In genomic region chr15:90885432-90886290, GRCh38 we compare ENCODE assay signal across 8 cellular contexts. TPM values are rescaled to one million over a fixed set of nuclear protein-coding genes. Genes with fewer than 3 reads are reported as not detected.
A peak's percentile ranks its signal among the peaks of the same experiment; 100 is the strongest.
DNase-seq lines count a peak whose midpoint lies in the region; ATAC-seq and TF ChIP-seq lines count a peak whose summit lies in the region.

No MANE protein-coding gene starts in this region.

- H3K27ac ChIP-seq in fibroblast of lung (ENCODE audit: insufficient read depth, low read length) (peak overlapping the region; percentile 85), stomach smooth muscle (ENCODE audit: low read length) (peak overlapping the region; percentile 90)

- H3K27me3 ChIP-seq in fibroblast of lung (ENCODE audit: control insufficient read depth, insufficient read depth, low read length): no peaks in the 10 kb centered on the region
- H3K27me3 ChIP-seq in stomach smooth muscle (ENCODE audit: control insufficient read depth in 1 of 2, insufficient read depth in 2 of 2, low read length in 2 of 2): no peaks in the 10 kb centered on the region

- no peaks in the 10 kb centered on the region for H3K27me3 Mint-ChIP-seq in nephron progenitor cell (ENCODE audit: low read depth, poor library complexity)

- H3K4me3 ChIP-seq in GM12864 (ENCODE audit: low read depth, low read length) (no peak overlapping the region), fibroblast of lung (replicated peaks in 1 of 4; ENCODE audit: control extremely low read depth in 1 of 4, insufficient read depth in 1 of 4, low read depth in 3 of 4, low read length in 4 of 4) (peak overlapping the region in 2 of 4 experiments; percentile 47 to 65), stomach smooth muscle (ENCODE audit: low read length in 2 of 2) (peak overlapping the region; percentile 47 to 73)

- peaks cover 5% of the 10 kb centered on the region for H3K79me2 ChIP-seq in fibroblast of lung (ENCODE audit: control insufficient read depth, insufficient read depth, low read length)

- peak; percentile 19 for DNase-seq in GM12864 (ENCODE audit: low read depth)
- peak; percentile 48 for DNase-seq in RKO (ENCODE audit: low spot score)
- peak; percentile 57 for DNase-seq in activated T-helper 1 cell treated with Interleukin-2 at 50 U/mL for 16 hours (ENCODE audit: low read depth)
- DNase-seq in fibroblast of lung (ENCODE audit: low read depth in 2 of 2): peak; percentile 42 to 71
- DNase-seq in nephron progenitor cell: peak; percentile 92

- H4K20me1 ChIP-seq in fibroblast of lung (ENCODE audit: control insufficient read depth, extremely low read depth, insufficient read depth, low read length): no peaks in the 10 kb centered on the region

- H3K36me3 Mint-ChIP-seq in nephron progenitor cell (ENCODE audit: low read depth): no peaks in the 10 kb centered on the region

- H3K4me3 Mint-ChIP-seq in nephron progenitor cell: peak overlapping the region; percentile 58

- H3K9me3 ChIP-seq in fibroblast of lung (ENCODE audit: control insufficient read depth, insufficient read depth, low read depth, low read length): no peaks in the 10 kb centered on the region
- no peaks in the 10 kb centered on the region for H3K9me3 ChIP-seq in stomach smooth muscle (ENCODE audit: control insufficient read depth in 2 of 2, low read length in 2 of 2)

- H3K4me1 Mint-ChIP-seq in nephron progenitor cell: peaks cover 46% of the 10 kb centered on the region

- peak overlapping the region; percentile 83 for H3K4me2 ChIP-seq in fibroblast of lung (ENCODE audit: extremely low read depth, insufficient read depth, low read length)

- no peak overlapping the region for H3K9ac ChIP-seq in fibroblast of lung (ENCODE audit: insufficient read depth, low read length)
- H3K9ac ChIP-seq in stomach smooth muscle (ENCODE audit: low read length in 2 of 2): peak overlapping the region; percentile 73 to 87

- peak; percentile 97 for TF ChIP-seq CTCF in GM12864 (IDR thresholded peaks at IDR 0.05; ENCODE audit: low read depth, low read length, missing control alignments)
- TF ChIP-seq CTCF in fibroblast of lung (conservative IDR thresholded peaks at IDR 0.05 in 1 of 2, IDR thresholded peaks at IDR 0.05 in 1 of 2; ENCODE audit: low read depth in 1 of 2, low read length in 2 of 2): peak; percentile 97
- TF ChIP-seq CTCF in nephron progenitor cell (IDR thresholded peaks at IDR 0.05): peak; percentile 100

- peak overlapping the region; percentile 45 for H3K27ac Mint-ChIP-seq in nephron progenitor cell

- H3K36me3 ChIP-seq in fibroblast of lung (ENCODE audit: control insufficient read depth, insufficient read depth, low read length) (peaks cover 17% of the 10 kb centered on the region), stomach smooth muscle (ENCODE audit: control insufficient read depth in 2 of 2, insufficient read depth in 2 of 2, low read length in 2 of 2) (peaks cover 7 to 27% of the 10 kb centered on the region in 2 donors)

- no peak overlapping the region for H2AFZ ChIP-seq in fibroblast of lung (ENCODE audit: low read length)

- ATAC-seq in HG03135 (IDR thresholded peaks at IDR 0.05; ENCODE audit: unreplicated experiment) (peak; percentile 41), HG03196 (IDR thresholded peaks at IDR 0.05; ENCODE audit: unreplicated experiment) (no peak)

- H3K4me1 ChIP-seq in fibroblast of lung (ENCODE audit: control insufficient read depth, extremely low read depth, insufficient read depth, low read length) (peaks cover 17% of the 10 kb centered on the region), stomach smooth muscle (ENCODE audit: control insufficient read depth, insufficient read depth, low read length) (peaks cover 40% of the 10 kb centered on the region)

- no peaks in the 10 kb centered on the region for H3K9me3 Mint-ChIP-seq in nephron progenitor cell

RNA-seq across cellular contexts. Expression of gene FES, which starts 1.4 kb away (rescaled TPM):
- total RNA-seq in fibroblast of lung: 23.4 and 31.2 TPM in 2 replicates
- 5.5 and 7.0 TPM in 2 replicates for polyA plus RNA-seq in fibroblast of lung
- polyA plus RNA-seq in fibroblast of lung (2012): 9.1 and 12.6 TPM in 2 replicates
- polyA minus RNA-seq in fibroblast of lung (ENCODE audit: low replicate concordance): 19.3 and 27.0 TPM in 2 replicates

RNA-seq across cellular contexts. Expression of gene FURIN, which starts 17.3 kb away (rescaled TPM):
- total RNA-seq in fibroblast of lung: 19.5 and 27.9 TPM in 2 replicates
- polyA plus RNA-seq in fibroblast of lung: 19.4 and 20.4 TPM in 2 replicates
- 45.8 and 46.5 TPM in 2 replicates for polyA plus RNA-seq in fibroblast of lung (2012)
- 57.3 and 68.2 TPM in 2 replicates for polyA minus RNA-seq in fibroblast of lung (ENCODE audit: low replicate concordance)

RNA-seq across cellular contexts. Expression of gene MAN2A2, which starts 17.4 kb away (rescaled TPM):
- 18.2 and 36.0 TPM in 2 replicates for total RNA-seq in fibroblast of lung
- polyA plus RNA-seq in fibroblast of lung: 11.3 and 18.0 TPM in 2 replicates
- polyA plus RNA-seq in fibroblast of lung (2012): 12.6 and 16.0 TPM in 2 replicates
- 69.8 and 80.4 TPM in 2 replicates for polyA minus RNA-seq in fibroblast of lung (ENCODE audit: low replicate concordance)

RNA-seq across cellular contexts. Expression of gene HDDC3, which starts 46.7 kb away (rescaled TPM):
- 13.4 and 16.3 TPM in 2 replicates for total RNA-seq in fibroblast of lung
- 10.2 and 15.5 TPM in 2 replicates for polyA plus RNA-seq in fibroblast of lung
- polyA plus RNA-seq in fibroblast of lung (2012): 11.0 and 18.3 TPM in 2 replicates
- polyA minus RNA-seq in fibroblast of lung (ENCODE audit: low replicate concordance): 13.0 and 15.8 TPM in 2 replicates

RNA-seq across cellular contexts. Expression of gene UNC45A, which starts 49.4 kb away (rescaled TPM):
- 88.6 and 104 TPM in 2 replicates for total RNA-seq in fibroblast of lung
- polyA plus RNA-seq in fibroblast of lung: 41.7 and 52.5 TPM in 2 replicates
- 61.0 and 84.9 TPM in 2 replicates for polyA plus RNA-seq in fibroblast of lung (2012)
- polyA minus RNA-seq in fibroblast of lung (ENCODE audit: low replicate concordance): 73.2 and 101 TPM in 2 replicates

Comparison
In these comparisons a context has a peak if more than half of its experiments do, and no peak if none do; other contexts are left out.
1. DNase-seq: peak in every context shown above with its lines; median percentile 92 in nephron progenitor cell; 57 in activated T-helper 1 cell treated with Interleukin-2 at 50 U/mL for 16 hours; 56 in fibroblast of lung; 48 in RKO; 19 in GM12864.